10 cellular contexts compared by ENCODE assay signal in the genomic region with DNA sequence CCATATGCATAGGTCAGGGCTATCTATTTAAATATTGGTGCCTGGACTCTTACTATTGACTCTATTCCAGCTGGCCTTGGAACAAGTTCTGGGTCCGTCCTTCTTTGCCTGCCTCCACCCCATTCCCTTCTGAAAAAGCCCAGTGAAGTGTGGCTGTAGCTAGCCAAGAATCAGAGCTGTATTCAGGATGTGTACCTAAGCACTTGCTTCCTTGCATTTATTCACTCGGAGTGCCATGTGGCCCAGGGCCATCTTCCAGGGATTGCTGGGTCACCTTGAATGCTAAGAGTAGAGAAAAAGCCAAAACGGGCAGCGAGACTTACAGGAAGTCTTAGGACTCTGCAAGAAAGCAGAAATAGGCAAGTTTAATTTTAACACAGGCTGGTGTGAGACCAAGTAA. TPM values are rescaled to one million over a fixed set of nuclear protein-coding genes. Genes with fewer than 3 reads are reported as not detected.
DNase-seq lines count a peak whose midpoint lies in the region; ATAC-seq and TF ChIP-seq lines count a peak whose summit lies in the region.
"Had no signal": no experiment of that assay in that cellular context is flagged by ENCODE, and none has a peak within 500 bp of the region (broad histone marks: within the 10 kb centered on the region; RNA-seq: fewer than 3 reads in every experiment).

No MANE protein-coding gene starts in this region.

- H3K36me3 Mint-ChIP-seq in activated naive CD4-positive, alpha-beta T cell treated with anti-CD3 and anti-CD28 coated beads, Interleukin-2, amount 50 U/mL, for 24 hours = peaks cover 2% of the 10 kb centered on the region
- H3K36me3 Mint-ChIP-seq in activated naive CD4-positive, alpha-beta T cell treated with anti-CD3 and anti-CD28 coated beads, Interleukin-2, amount 10 ng/mL, durations not matched to agents 7 days and 5 days = peaks cover 44% of the 10 kb centered on the region
- H3K36me3 Mint-ChIP-seq in MCF 10A (ENCODE audit: insufficient read depth, unreplicated experiment) = peaks cover 15% of the 10 kb centered on the region

- DNase-seq in activated naive CD4-positive, alpha-beta T cell treated with anti-CD3 and anti-CD28 coated beads, Interleukin-2, amount 10 ng/mL, durations not matched to agents 7 days and 5 days = no peak
- DNase-seq in MCF 10A (ENCODE audit: unreplicated experiment) = no peak
- peak; percentile 61 for DNase-seq in lower lobe of right lung
- peak; percentile 46 to 78 for DNase-seq in thyroid gland
- no peak for DNase-seq in 8988T
- DNase-seq: activated CD8-positive, alpha-beta memory T cell treated with anti-CD3 and anti-CD28 coated beads for 24 hours; NCI-H82 had no signal

- H3K27me3 Mint-ChIP-seq in activated naive CD4-positive, alpha-beta T cell treated with anti-CD3 and anti-CD28 coated beads, Interleukin-2, amount 50 U/mL, for 24 hours = no peaks in the 10 kb centered on the region
- peaks cover 24% of the 10 kb centered on the region for H3K27me3 Mint-ChIP-seq in activated naive CD4-positive, alpha-beta T cell treated with anti-CD3 and anti-CD28 coated beads, Interleukin-2, amount 10 ng/mL, durations not matched to agents 7 days and 5 days
- H3K27me3 Mint-ChIP-seq in MCF 10A (ENCODE audit: insufficient read depth, unreplicated experiment) = no peaks in the 10 kb centered on the region

- BruUV-seq in MCF 10A (replicated peaks; lab: Mats Ljungman, UMichigan) = no TSS peak

- CTCF ChIA-PET in activated naive CD4-positive, alpha-beta T cell treated with anti-CD3 and anti-CD28 coated beads, Interleukin-2, amount 10 ng/mL, durations not matched to agents 7 days and 5 days (lab: Charles Lee) = interaction anchor here (0.9 to 11.0 kb wide), 4 partner anchors 8 to 53 kb away, joined by 3 to 128 read pairs (median 3); no protein-coding TSS in a partner anchor
- CTCF ChIA-PET in MCF 10A (lab: Yijun Ruan, JAX) = interaction anchor here (0.7 to 34.0 kb wide), 7 partner anchors 11 to 259 kb away, joined by 3 to 536 read pairs (median 6); no protein-coding TSS in a partner anchor

- TF ChIP-seq CTCF in MCF 10A (IDR thresholded peaks at IDR 0.05; ENCODE audit: unreplicated experiment) = no peak
- no peak for TF ChIP-seq CTCF in lower lobe of right lung (IDR thresholded peaks at IDR 0.05)
- TF ChIP-seq CTCF in thyroid gland (IDR thresholded peaks at IDR 0.05) = no peak

- H3K4me3 ChIP-seq in lower lobe of right lung (peak overlapping the region; percentile 86), thyroid gland (replicated peaks in 1 of 3) (no peak overlapping the region)

- peaks cover 7% of the 10 kb centered on the region for H3K4me1 Mint-ChIP-seq in activated naive CD4-positive, alpha-beta T cell treated with anti-CD3 and anti-CD28 coated beads, Interleukin-2, amount 50 U/mL, for 24 hours
- peaks cover 8% of the 10 kb centered on the region for H3K4me1 Mint-ChIP-seq in activated naive CD4-positive, alpha-beta T cell treated with anti-CD3 and anti-CD28 coated beads, Interleukin-2, amount 10 ng/mL, durations not matched to agents 7 days and 5 days
- H3K4me1 Mint-ChIP-seq in MCF 10A (ENCODE audit: insufficient read depth, unreplicated experiment) = peaks cover 39% of the 10 kb centered on the region

- H3K4me1 ChIP-seq in lower lobe of right lung (peaks cover 70% of the 10 kb centered on the region), thyroid gland (peaks cover 23 to 33% of the 10 kb centered on the region in 2 donors)

- H3K27me3 ChIP-seq in lower lobe of right lung (ENCODE audit: low read depth) = peaks cover 2% of the 10 kb centered on the region
- H3K27me3 ChIP-seq in thyroid gland = no peaks in the 10 kb centered on the region

- POLR2A ChIA-PET in MCF 10A (lab: Yijun Ruan, JAX) = interaction anchor here (0.6 to 11.3 kb wide), 11 partner anchors 13 to 1018 kb away, joined by 3 to 553 read pairs (median 13); no protein-coding TSS in a partner anchor

- no peaks in the 10 kb centered on the region for H3K9me3 Mint-ChIP-seq in activated naive CD4-positive, alpha-beta T cell treated with anti-CD3 and anti-CD28 coated beads, Interleukin-2, amount 50 U/mL, for 24 hours
- no peaks in the 10 kb centered on the region for H3K9me3 Mint-ChIP-seq in activated naive CD4-positive, alpha-beta T cell treated with anti-CD3 and anti-CD28 coated beads, Interleukin-2, amount 10 ng/mL, durations not matched to agents 7 days and 5 days
- no peaks in the 10 kb centered on the region for H3K9me3 Mint-ChIP-seq in MCF 10A (ENCODE audit: unreplicated experiment)

- H3K27ac ChIP-seq in lower lobe of right lung = no peak overlapping the region
- H3K27ac ChIP-seq in thyroid gland = peak overlapping the region in 1 of 3 donors; percentile 29

- H3K36me3 ChIP-seq in lower lobe of right lung (no peaks in the 10 kb centered on the region), thyroid gland (no peaks in the 10 kb centered on the region)

- H3K9me3 ChIP-seq in lower lobe of right lung = no peaks in the 10 kb centered on the region
- H3K9me3 ChIP-seq in thyroid gland = no peaks in the 10 kb centered on the region

- peak in 1 of 2 donors; percentile 3 for ATAC-seq in lower lobe of right lung
- no peak for ATAC-seq in GM18511 (IDR thresholded peaks at IDR 0.05; ENCODE audit: unreplicated experiment)
- ATAC-seq in HG03342 (IDR thresholded peaks at IDR 0.05; ENCODE audit: unreplicated experiment) = no peak

- no peak for TF ChIP-seq POLR2A in thyroid gland (IDR thresholded peaks at IDR 0.05)

- intact Hi-C loops in MCF 10A (cut with micrococcal nuclease) = no loop called here
- intact Hi-C loops in lower lobe of right lung (cut with DNase I) = no loop called here
- intact Hi-C loops in thyroid gland (cut with DNase I) = no loop called here

- peak overlapping the region; percentile 57 for H3K4me3 Mint-ChIP-seq in activated naive CD4-positive, alpha-beta T cell treated with anti-CD3 and anti-CD28 coated beads, Interleukin-2, amount 50 U/mL, for 24 hours
- no peak overlapping the region for H3K4me3 Mint-ChIP-seq in activated naive CD4-positive, alpha-beta T cell treated with anti-CD3 and anti-CD28 coated beads, Interleukin-2, amount 10 ng/mL, durations not matched to agents 7 days and 5 days
- H3K4me3 Mint-ChIP-seq in MCF 10A (ENCODE audit: unreplicated experiment) = peak overlapping the region; percentile 86

- WGBS in thyroid gland, 2 donors = 18 to 20% methylated on average over 4 of the region's 4 CpGs

- peak overlapping the region; percentile 87 for H3K27ac Mint-ChIP-seq in activated naive CD4-positive, alpha-beta T cell treated with anti-CD3 and anti-CD28 coated beads, Interleukin-2, amount 50 U/mL, for 24 hours
- no peak overlapping the region for H3K27ac Mint-ChIP-seq in activated naive CD4-positive, alpha-beta T cell treated with anti-CD3 and anti-CD28 coated beads, Interleukin-2, amount 10 ng/mL, durations not matched to agents 7 days and 5 days
- H3K27ac Mint-ChIP-seq in MCF 10A (ENCODE audit: low read depth, unreplicated experiment) = peak overlapping the region; percentile 95

RNA-seq across cellular contexts. Expression of a gene that starts 4.0 kb away (rescaled TPM):
- 315 and 323 TPM in 2 replicates for total RNA-seq in MCF 10A (2022)
- 70.4 TPM for total RNA-seq in lower lobe of right lung
- 10 to 100 TPM; 34.8 to 66.6 (median 52.7) TPM for total RNA-seq in thyroid gland

Comparison
In these comparisons a context has a peak if more than half of its experiments do, and no peak if none do; other contexts are left out.
1. DNase-seq: peak in lower lobe of right lung (single experiment) and thyroid gland (2 of 2); none in activated naive CD4-positive, alpha-beta T cell treated with anti-CD3 and anti-CD28 coated beads, Interleukin-2, amount 10 ng/mL, durations not matched to agents 7 days and 5 days (single experiment), MCF 10A (single experiment) and 8988T (single experiment).